In the genomic region with DNA sequence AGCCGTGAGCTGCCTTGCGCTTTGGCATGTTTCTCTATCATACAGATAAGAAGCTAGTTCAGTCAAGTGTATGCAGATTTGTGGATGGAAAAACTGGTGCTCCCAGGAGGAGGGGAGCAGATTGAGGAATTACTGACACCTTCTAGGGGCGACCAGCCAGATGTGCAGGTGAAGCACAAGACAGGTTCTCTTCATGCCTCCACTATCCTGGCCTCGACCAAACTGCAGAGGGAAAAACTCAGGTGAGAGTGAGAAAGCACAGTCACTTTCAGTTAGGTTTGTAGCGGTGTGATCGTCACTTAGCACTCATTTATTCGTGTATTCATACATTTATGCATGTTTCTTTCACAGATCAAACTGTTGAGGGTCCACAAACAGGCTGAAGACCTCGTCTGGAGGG, we compare ENCODE assay signal across 10 cellular contexts. TPM values are rescaled to one million over a fixed set of nuclear protein-coding genes. Genes with fewer than 3 reads are reported as not detected.
DNase-seq lines count a peak whose midpoint lies in the region; ATAC-seq and TF ChIP-seq lines count a peak whose summit lies in the region.
"Had no signal": no experiment of that assay in that cellular context is flagged by ENCODE, and none has a peak within 500 bp of the region (broad histone marks: within the 10 kb centered on the region; RNA-seq: fewer than 3 reads in every experiment).

No MANE protein-coding gene starts in this region.

- no peaks in the 10 kb centered on the region for H3K9me2 ChIP-seq in GM23248 (ENCODE audit: insufficient read depth)

- H3K27me3 Mint-ChIP-seq in T-cell, result no peaks in the 10 kb centered on the region

- TF ChIP-seq POLR2A in sigmoid colon (IDR thresholded peaks at IDR 0.05), result no peak

- H3K4me3 ChIP-seq in GM23248 (peak overlapping the region; percentile 86), fibroblast of villous mesenchyme (ENCODE audit: low read depth, low read length) (peak overlapping the region; percentile 86), sigmoid colon (peak overlapping the region; percentile 79 to 99 (median 94))

- H3K27me3 ChIP-seq in GM23248 (replicated peaks; ENCODE audit: insufficient read depth) (no peaks in the 10 kb centered on the region), sigmoid colon (no peaks in the 10 kb centered on the region)

- H3K36me3 ChIP-seq in GM23248 (ENCODE audit: low read depth) (no peaks in the 10 kb centered on the region), sigmoid colon (peaks cover 0 to 13% (median 0%) of the 10 kb centered on the region in 4 donors)

- H3K4me1 ChIP-seq in GM23248 (ENCODE audit: insufficient read depth) (no peaks in the 10 kb centered on the region), sigmoid colon (peaks cover 0 to 42% (median 35%) of the 10 kb centered on the region in 4 donors)

- in situ Hi-C loops in GM23248 (cut with MboI), result no loop called here

- peaks cover 44% of the 10 kb centered on the region for H3K79me2 ChIP-seq in GM23248 (ENCODE audit: insufficient read depth)

- no peaks in the 10 kb centered on the region for H3K9me3 ChIP-seq in GM23248 (ENCODE audit: low read depth)
- H3K9me3 ChIP-seq in sigmoid colon, result no peaks in the 10 kb centered on the region

- POLR2A ChIA-PET in T-cell (lab: Charles Lee), result no interaction called here

- H3K27ac ChIP-seq in GM23248, result peak overlapping the region; percentile 53; the same call in 1 of the 2 replicates
- H3K27ac ChIP-seq in sigmoid colon, result peak overlapping the region; percentile 86 to 91 (median 88)

- H3K4me2 ChIP-seq in GM23248 (ENCODE audit: unreplicated experiment), result peak overlapping the region; percentile 94

- 0 out of 2 replicates have a peak, but pooled peaks cover 3% of the 10 kb centered on the region for H4K20me1 ChIP-seq in GM23248 (ENCODE audit: insufficient read depth)

- no peak for TF ChIP-seq EP300 in sigmoid colon (IDR thresholded peaks at IDR 0.05)

- peaks cover 40 to 58% (median 49%) of the 10 kb centered on the region in 3 donors for H3K4me1 Mint-ChIP-seq in T-cell

- H3K9ac ChIP-seq in GM23248, result peak overlapping the region; percentile 88

- no peaks in the 10 kb centered on the region for H3K9me3 Mint-ChIP-seq in T-cell

- H3K4me3 Mint-ChIP-seq in T-cell, result peak overlapping the region; percentile 84 to 89 (median 86)

- H3F3A ChIP-seq in GM23248 (ENCODE audit: insufficient read depth), result no peaks in the 10 kb centered on the region; the same call in 1 of the 2 replicates

- intact Hi-C loops in sigmoid colon (cut with DNase I), result loop anchor here (2.0 to 5.0 kb wide), 3 partner anchors 25 to 448 kb away; partner anchors contain the start of genes NUDCD3 and POLM

- TF ChIP-seq CTCF in fibroblast of villous mesenchyme (IDR thresholded peaks at IDR 0.05; ENCODE audit: insufficient read depth, low read depth, low read length) (no peak), sigmoid colon (IDR thresholded peaks at IDR 0.05) (no peak)

- peak overlapping the region; percentile 83 for H2AFZ ChIP-seq in GM23248

- H3K27ac Mint-ChIP-seq in T-cell, result peak overlapping the region; percentile 95 to 96

- DNase-seq in GM23248 (no peak), T-cell (no peak), fibroblast of villous mesenchyme (ENCODE audit: low read depth) (no peak), sigmoid colon (no peak), NCI-H1105 treated with DMSO at 0.1 percent for 48 hours (lab: John Stamatoyannopoulos, UW) (no peak), DMS 273 (lab: John Stamatoyannopoulos, UW; ENCODE audit: unreplicated experiment) (no peak), NCI-H774 (lab: John Stamatoyannopoulos, UW) (no peak)

- 27 to 34% methylated on average over 8 of the region's 8 CpGs for WGBS in GM23248 (ENCODE audit: low coverage in 1 of 2, low lambda C conversion rate in 2 of 2, missing lambda C conversion rate in 2 of 2), 2 experiments
- 10 to 15% methylated on average over 8 of the region's 8 CpGs for WGBS in sigmoid colon, 2 donors

- H3K36me3 Mint-ChIP-seq in T-cell, result peaks cover 2% of the 10 kb centered on the region

- ATAC-seq in T-cell (replicated peaks in 1 of 4), result no peak
- no peak for ATAC-seq in HG03439 (IDR thresholded peaks at IDR 0.05; ENCODE audit: unreplicated experiment)

- CTCF ChIA-PET in T-cell (lab: Charles Lee), result interaction anchor here in 1 of 2 donors (1.6 kb wide), 1 partner anchor 37 kb away, joined by 11 read pairs; no protein-coding TSS in a partner anchor

RNA-seq across cellular contexts. Expression of gene DBNL, which starts 0.6 kb away (rescaled TPM):
- total RNA-seq in GM23248 (2014; rRNA removed; shearing (Covaris generic)), result 175 and 196 TPM in 2 replicates
- polyA plus RNA-seq in GM23248 (2016; fragmentation: Nextera tagmentation; extraction: Ambion mirVana) (145 and 163 TPM in 2 replicates), sigmoid colon (100 to 1,000 TPM in 2 of 3 donors, 10 to 100 TPM in 1; 91.9 to 149 (median 102) TPM)
- total RNA-seq in T-cell (100 to 1,000 TPM; 101 to 188 (median 156) TPM), fibroblast of villous mesenchyme (87.6 and 97.2 TPM in 2 replicates), sigmoid colon (100 to 1,000 TPM in 1 of 4 donors, 10 to 100 TPM in 3; 76.7 to 124 (median 86.6) TPM)

RNA-seq across cellular contexts. Expression of gene PGAM2, which starts 21.5 kb away (rescaled TPM):
- total RNA-seq in GM23248 (2014; rRNA removed; shearing (Covaris generic)), result not detected in 2 replicates
- not detected in 2 replicates for polyA plus RNA-seq in GM23248 (2016; fragmentation: Nextera tagmentation; extraction: Ambion mirVana)
- 1 to 10 TPM; 1.1 to 2.9 (median 1.7) TPM for total RNA-seq in T-cell
- total RNA-seq in fibroblast of villous mesenchyme, result under 0.01 and 0.32 TPM in 2 replicates
- total RNA-seq in sigmoid colon, result 1 to 10 TPM in 2 of 4 donors, under 1 TPM in 2; 0.71 to 2.1 (median 1.1) TPM
- 1 to 10 TPM in 2 of 3 donors, not detected in 1; 1.2 to 3.0 TPM for polyA plus RNA-seq in sigmoid colon
- total RNA-seq: LHCN-M2 had no signal

RNA-seq across cellular contexts. Expression of gene POLM, which starts 38.4 kb away (rescaled TPM):
- total RNA-seq in GM23248 (2014; rRNA removed; shearing (Covaris generic)), result 13.9 and 20.3 TPM in 2 replicates
- polyA plus RNA-seq in GM23248 (2016; fragmentation: Nextera tagmentation; extraction: Ambion mirVana) (10.7 and 12.9 TPM in 2 replicates), sigmoid colon (10 to 100 TPM in 1 of 3 donors, 1 to 10 TPM in 2; 5.5 to 23.4 (median 9.6) TPM)
- total RNA-seq in T-cell (10 to 100 TPM; 39.5 to 81.9 (median 70.7) TPM), fibroblast of villous mesenchyme (13.8 and 19.0 TPM in 2 replicates), sigmoid colon (10 to 100 TPM; 17.5 to 39.9 (median 24.8) TPM)

RNA-seq across cellular contexts. Expression of gene SPDYE1, which starts 46.2 kb away (rescaled TPM):
- not detected in 2 replicates for total RNA-seq in GM23248 (2014; rRNA removed; shearing (Covaris generic))
- polyA plus RNA-seq in GM23248 (2016; fragmentation: Nextera tagmentation; extraction: Ambion mirVana) (0.28 and 0.60 TPM in 2 replicates), sigmoid colon (not detected)
- total RNA-seq in T-cell (not detected), fibroblast of villous mesenchyme (not detected in 2 replicates), sigmoid colon (not detected)
- total RNA-seq: LHCN-M2, myocyte had no signal
